8 cellular contexts compared by ENCODE assay signal in the genomic region with DNA sequence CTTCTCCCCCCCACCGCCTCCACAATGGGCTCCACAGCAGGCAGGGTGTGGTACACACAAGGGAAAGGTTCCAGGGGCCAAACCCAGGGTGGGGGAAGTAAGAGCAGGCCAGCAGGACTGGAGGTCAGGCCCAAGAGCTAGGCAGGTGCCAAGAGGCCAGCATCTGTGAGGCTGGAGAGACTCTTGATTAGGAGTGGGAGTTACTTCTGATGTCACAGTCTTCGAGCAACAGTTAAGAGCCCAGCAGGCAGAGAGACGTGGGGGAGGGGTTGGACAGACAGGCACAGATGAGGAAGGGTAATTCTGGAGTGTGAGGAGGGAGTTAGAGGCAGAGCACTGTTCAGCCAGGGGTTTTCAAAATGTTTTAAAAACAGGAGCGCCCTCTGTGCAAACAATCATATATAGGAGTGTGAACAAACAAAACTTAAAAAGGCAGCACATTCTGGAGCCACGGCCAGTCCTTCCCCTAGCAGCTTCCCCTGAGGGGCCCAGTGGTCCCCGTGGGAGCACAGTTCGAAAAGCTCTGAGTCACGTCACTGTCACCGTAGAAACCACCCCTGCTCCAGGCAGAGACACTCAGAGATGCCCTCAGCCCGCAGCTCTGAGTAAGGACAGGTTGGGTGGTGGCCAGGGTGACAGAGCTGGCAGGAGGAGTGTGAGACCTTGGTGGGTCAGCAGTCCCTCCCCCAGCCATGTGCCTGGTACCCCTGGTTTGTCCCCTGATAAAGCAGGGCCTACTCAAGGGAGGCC. TPM values are rescaled to one million over a fixed set of nuclear protein-coding genes. Genes with fewer than 3 reads are reported as not detected.
A peak's percentile ranks its signal among the peaks of the same experiment; 100 is the strongest.
DNase-seq lines count a peak whose midpoint lies in the region; ATAC-seq and TF ChIP-seq lines count a peak whose summit lies in the region.

No MANE protein-coding gene starts in this region.

- H3K4me3 ChIP-seq in iPS-20b (ENCODE audit: low read length): peak overlapping the region; percentile 35; the same call in 1 of the 2 replicates

- peak overlapping the region; percentile 65 to 66 for H3K4me3 Mint-ChIP-seq in CD14-positive monocyte

- intact Hi-C loops in CD14-positive monocyte (cut with micrococcal nuclease): loop anchor here in 1 of 2 donors (5.0 kb wide), 1 partner anchor 97 kb away; no protein-coding TSS in a partner anchor

- H3K4me1 Mint-ChIP-seq in CD14-positive monocyte: peaks cover 49% of the 10 kb centered on the region

- peak overlapping the region; percentile 93 to 98 (median 97) for H3K27ac Mint-ChIP-seq in CD14-positive monocyte

- no peaks in the 10 kb centered on the region for H3K27me3 ChIP-seq in iPS-20b (ENCODE audit: insufficient read depth, low read length)

- H3K27ac ChIP-seq in iPS-20b (ENCODE audit: low read length): peak overlapping the region; percentile 77

- H3K9me3 ChIP-seq in iPS-20b (ENCODE audit: insufficient read depth, low read depth, low read length): no peaks in the 10 kb centered on the region

- H3K36me3 ChIP-seq in iPS-20b (ENCODE audit: insufficient read depth, low read depth, low read length): no peaks in the 10 kb centered on the region

- H3K27me3 Mint-ChIP-seq in CD14-positive monocyte (ENCODE audit: low read depth in 3 of 3): peaks cover 0 to 7% (median 0%) of the 10 kb centered on the region in 3 donors

- ATAC-seq in GM21576 (IDR thresholded peaks at IDR 0.05; ENCODE audit: unreplicated experiment): peak; percentile 42

- peak overlapping the region; percentile 63; the same call in 1 of the 2 replicates for H3K9ac ChIP-seq in iPS-20b (ENCODE audit: low read depth, low read length)

- DNase-seq in CD14-positive monocyte (ENCODE audit: low spot score) (peak; percentile 95), NCI-H2171 (lab: John Stamatoyannopoulos, UW) (peak; percentile 32), amniotic epithelial cell (ENCODE audit: low read depth) (peak; percentile 77), activated gamma-delta T cell treated with Interleukin-2 at 50 U/mL for 16 hours (no peak), cerebellar cortex (ENCODE audit: low spot score) (no peak)
- DNase-seq in stimulated activated CD8-positive, alpha-beta memory T cell treated with anti-CD3 and anti-CD28 coated beads, Interleukin-7, amount 100 ng/mL, for 48 hours (ENCODE audit: extremely low read depth in 1 of 2, low read depth in 1 of 2): peak; percentile 40 to 69

- peaks cover 0 to 2% (median 0%) of the 10 kb centered on the region in 7 donors for H3K9me3 Mint-ChIP-seq in CD14-positive monocyte

- H3K4me1 ChIP-seq in iPS-20b (ENCODE audit: insufficient read depth, low read length): peaks cover 11% of the 10 kb centered on the region

- H3K36me3 Mint-ChIP-seq in CD14-positive monocyte: peaks cover 26 to 43% of the 10 kb centered on the region in 2 donors

- TF ChIP-seq CTCF in CD14-positive monocyte (IDR thresholded peaks at IDR 0.05): no peak

RNA-seq across cellular contexts. Expression of a gene that starts 55.6 kb away (rescaled TPM):
- 1 to 10 TPM; 4.5 to 4.6 TPM for polyA plus RNA-seq in CD14-positive monocyte

Comparison
In these comparisons a context has a peak if more than half of its experiments do, and no peak if none do; other contexts are left out.
1. DNase-seq: peak in CD14-positive monocyte (single experiment), NCI-H2171 (single experiment), amniotic epithelial cell (single experiment) and stimulated activated CD8-positive, alpha-beta memory T cell treated with anti-CD3 and anti-CD28 coated beads, Interleukin-7, amount 100 ng/mL, for 48 hours (2 of 2); none in activated gamma-delta T cell treated with Interleukin-2 at 50 U/mL for 16 hours (single experiment) and cerebellar cortex (single experiment).